ENCODE assay signal across 9 cellular contexts in the genomic region with DNA sequence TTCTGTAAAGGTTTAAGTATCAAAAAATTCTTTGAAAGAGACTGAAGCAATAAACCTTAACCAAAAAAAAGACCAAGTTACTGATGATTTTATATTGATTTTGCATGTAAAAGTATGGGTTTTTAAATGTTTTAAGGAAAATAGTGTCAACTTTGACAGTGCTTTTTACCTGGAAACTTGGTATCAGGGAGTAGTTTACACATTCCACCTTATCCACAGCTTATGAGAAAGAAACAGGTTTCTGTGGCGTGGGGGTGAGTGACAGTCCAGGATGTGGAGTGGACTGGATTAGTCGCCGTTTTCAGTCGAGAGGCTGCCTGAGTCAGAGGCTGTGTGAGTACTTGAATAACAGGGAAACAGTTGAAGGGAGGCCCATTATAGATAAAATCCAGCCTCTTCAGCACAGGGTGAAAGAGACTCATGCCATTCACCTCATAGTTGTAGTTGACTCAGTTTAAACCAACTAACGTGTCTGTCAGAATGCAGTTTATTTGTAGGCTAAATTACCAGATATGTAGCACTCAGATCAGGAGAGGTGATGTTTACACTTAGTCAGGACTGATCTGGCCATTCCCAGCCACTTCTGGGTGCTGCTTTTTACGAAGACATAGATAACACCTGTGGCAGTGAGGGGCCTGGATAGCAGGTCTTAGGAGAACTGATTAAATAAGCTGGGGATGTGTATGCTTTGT. TPM values are rescaled to one million over a fixed set of nuclear protein-coding genes. Genes with fewer than 3 reads are reported as not detected.
DNase-seq lines count a peak whose midpoint lies in the region; TF ChIP-seq lines count a peak whose summit lies in the region.
"Had no signal": no experiment of that assay in that cellular context is flagged by ENCODE, and none has a peak within 500 bp of the region (broad histone marks: within the 10 kb centered on the region; RNA-seq: fewer than 3 reads in every experiment).

No MANE protein-coding gene starts in this region.

- H3K27me3 ChIP-seq in neural progenitor cell: no peaks in the 10 kb centered on the region

- no peaks in the 10 kb centered on the region for H3K36me3 ChIP-seq in neural progenitor cell

- no peaks in the 10 kb centered on the region for H3K9me3 ChIP-seq in neural progenitor cell (ENCODE audit: low read depth)

- H3K79me2 ChIP-seq in neural progenitor cell (ENCODE audit: low read depth): no peaks in the 10 kb centered on the region

- no peak overlapping the region for H3K27ac ChIP-seq in neural progenitor cell

- no peak overlapping the region for H3K9ac ChIP-seq in neural progenitor cell

- DNase-seq in activated gamma-delta T cell treated with Interleukin-2 at 50 U/mL for 16 hours: peak; percentile 39
- no peak for DNase-seq in activated gamma-delta T cell (lab: John Stamatoyannopoulos, UW)
- DNase-seq in KBM-7: peak; percentile 15
- DNase-seq in activated CD8-positive, alpha-beta memory T cell treated with anti-CD3 and anti-CD28 coated beads, Interleukin-2, amount 50 U/mL, for 24 hours (ENCODE audit: extremely low read depth): peak; percentile 68
- DNase-seq in fibroblast of pulmonary artery (ENCODE audit: low read depth): peak; percentile 64
- peak; percentile 59 to 75 for DNase-seq in stimulated activated CD4-positive, alpha-beta T cell treated with anti-CD3 and anti-CD28 coated beads, Interleukin-12 subunit alpha, Interleukin-12 subunit beta, amount 100 ng/mL, for 24 hours (ENCODE audit: low read depth in 2 of 2)
- DNase-seq in foreskin melanocyte: no peak
- no peak for DNase-seq in neural progenitor cell (ENCODE audit: low spot score)
- DNase-seq: DND-41 had no signal

- H3K36me3 Mint-ChIP-seq in neural progenitor cell: peaks cover 13% of the 10 kb centered on the region

- H3K4me2 ChIP-seq in neural progenitor cell: no peak overlapping the region

- H2AFZ ChIP-seq in neural progenitor cell (replicated peaks): no peak overlapping the region

- H3F3A ChIP-seq in neural progenitor cell (ENCODE audit: low read depth): no peaks in the 10 kb centered on the region

- no peak overlapping the region for H3K4me3 Mint-ChIP-seq in neural progenitor cell

- peaks cover 22% of the 10 kb centered on the region for H3K4me1 Mint-ChIP-seq in neural progenitor cell

- H3K4me1 ChIP-seq in neural progenitor cell: no peaks in the 10 kb centered on the region

- in situ Hi-C loops in KBM-7 (cut with MboI; ENCODE audit: low pct_unique_long_range_greater_than_20kb, low sequenced_read_pairs): no loop called here

- H3K27ac Mint-ChIP-seq in neural progenitor cell: no peak overlapping the region

- H3K27me3 Mint-ChIP-seq in neural progenitor cell (ENCODE audit: insufficient read depth, low read depth): peaks cover 3% of the 10 kb centered on the region

- H4K20me1 ChIP-seq in neural progenitor cell (ENCODE audit: low read depth): no peaks in the 10 kb centered on the region

- H3K9me3 Mint-ChIP-seq in neural progenitor cell: peaks cover 2% of the 10 kb centered on the region

- TF ChIP-seq CTCF in fibroblast of pulmonary artery (IDR thresholded peaks at IDR 0.05; ENCODE audit: low read length, missing control alignments): no peak
- no peak for TF ChIP-seq CTCF in neural progenitor cell (IDR thresholded peaks at IDR 0.05)

- no peak overlapping the region for H3K4me3 ChIP-seq in fibroblast of pulmonary artery (replicated peaks; ENCODE audit: low read depth, low read length)
- no peak overlapping the region for H3K4me3 ChIP-seq in neural progenitor cell

RNA-seq across cellular contexts. Expression of gene GPR183, which starts 0.6 kb away (rescaled TPM):
- not detected in 2 replicates for total RNA-seq in neural progenitor cell (ENCODE audit: low replicate concordance)

RNA-seq across cellular contexts. Expression of gene GPR18, which starts 49.6 kb away (rescaled TPM):
- total RNA-seq in neural progenitor cell (ENCODE audit: low replicate concordance): not detected in 2 replicates

Comparison
In these comparisons a context has a peak if more than half of its experiments do, and no peak if none do; other contexts are left out.
1. DNase-seq: peak in activated gamma-delta T cell treated with Interleukin-2 at 50 U/mL for 16 hours (single experiment), KBM-7 (single experiment), activated CD8-positive, alpha-beta memory T cell treated with anti-CD3 and anti-CD28 coated beads, Interleukin-2, amount 50 U/mL, for 24 hours (single experiment), fibroblast of pulmonary artery (single experiment) and stimulated activated CD4-positive, alpha-beta T cell treated with anti-CD3 and anti-CD28 coated beads, Interleukin-12 subunit alpha, Interleukin-12 subunit beta, amount 100 ng/mL, for 24 hours (2 of 2); none in activated gamma-delta T cell (single experiment), foreskin melanocyte (single experiment) and neural progenitor cell (single experiment).